ENCODE assay signal across 13 cellular contexts in genomic region chr3:191412764-191413163, GRCh38. TPM values are rescaled to one million over a fixed set of nuclear protein-coding genes. Genes with fewer than 3 reads are reported as not detected.
DNase-seq lines count a peak whose midpoint lies in the region; ATAC-seq and TF ChIP-seq lines count a peak whose summit lies in the region.
"Had no signal": no experiment of that assay in that cellular context is flagged by ENCODE, and none has a peak within 500 bp of the region (broad histone marks: within the 10 kb centered on the region; RNA-seq: fewer than 3 reads in every experiment).

No MANE protein-coding gene starts in this region.

- peaks cover 2% of the 10 kb centered on the region; the same call in 2 of the 3 replicates for H3K4me1 Mint-ChIP-seq in GM23338

- H3K4me1 ChIP-seq in GM23338 (ENCODE audit: insufficient read depth) (no peaks in the 10 kb centered on the region), RWPE2 (ENCODE audit: insufficient read depth, poor library complexity, severe bottlenecking) (peaks cover 12% of the 10 kb centered on the region)

- H3F3A ChIP-seq in GM23338 (replicated peaks; ENCODE audit: low read depth), result no peaks in the 10 kb centered on the region

- H3K27ac Mint-ChIP-seq in GM23338, result no peak overlapping the region

- ATAC-seq in GM23338 (peak; percentile 29; the same call in 2 of the 3 replicates), RWPE2 (ENCODE audit: low read depth) (peak; percentile 92), HG02973 (IDR thresholded peaks at IDR 0.05; ENCODE audit: unreplicated experiment) (no peak)

- H3K27me3 ChIP-seq in GM23338 (ENCODE audit: insufficient read depth) (no peaks in the 10 kb centered on the region), RWPE2 (ENCODE audit: insufficient read depth, poor library complexity, severe bottlenecking) (no peaks in the 10 kb centered on the region)

- TF ChIP-seq CTCF in GM23338 (conservative IDR thresholded peaks at IDR 0.05; ENCODE audit: low read depth in 2 of 2), result no peak
- no peak for TF ChIP-seq CTCF in RWPE2 (IDR thresholded peaks at IDR 0.05; ENCODE audit: poor library complexity, severe bottlenecking)
- no peak for TF ChIP-seq CTCF in fibroblast of pulmonary artery (IDR thresholded peaks at IDR 0.05; ENCODE audit: low read length, missing control alignments)
- TF ChIP-seq CTCF in retinal pigment epithelial cell (conservative IDR thresholded peaks at IDR 0.05; ENCODE audit: low read depth, low read length), result no peak

- peaks cover 17% of the 10 kb centered on the region for H3K36me3 ChIP-seq in GM23338 (ENCODE audit: insufficient read depth)
- H3K36me3 ChIP-seq in RWPE2 (ENCODE audit: low read depth), result no peaks in the 10 kb centered on the region

- H2AFZ ChIP-seq in GM23338, result peak overlapping the region; percentile 25; the same call in 1 of the 2 replicates

- DNase-seq in GM23338 (ENCODE audit: low spot score), result peak; percentile 33
- no peak for DNase-seq in RWPE2 (ENCODE audit: low spot score)
- DNase-seq in fibroblast of pulmonary artery (ENCODE audit: low read depth), result peak; percentile 91
- DNase-seq in retinal pigment epithelial cell (ENCODE audit: low read depth), result peak; percentile 16
- no peak for DNase-seq in DMS79 (lab: John Stamatoyannopoulos, UW)
- no peak for DNase-seq in HuH-7 (ENCODE audit: low spot score)
- no peak for DNase-seq in CD1c-positive myeloid dendritic cell (ENCODE audit: extremely low spot score)
- DNase-seq: GF-D8, NCI-H345, T-helper 1 cell had no signal

- no peaks in the 10 kb centered on the region for H4K20me1 ChIP-seq in GM23338 (replicated peaks; ENCODE audit: insufficient read depth)

- H3K9me3 ChIP-seq in RWPE2 (ENCODE audit: severe bottlenecking), result peaks cover 9% of the 10 kb centered on the region

- H3K27me3 Mint-ChIP-seq in GM23338 (ENCODE audit: insufficient read depth, low read depth, poor library complexity), result peaks cover 5% of the 10 kb centered on the region
- H3K27me3 Mint-ChIP-seq: progenitor cell of endocrine pancreas had no signal

- H3K4me3 Mint-ChIP-seq in GM23338, result no peak overlapping the region

- H3K9me3 Mint-ChIP-seq in GM23338, result peaks cover 27% of the 10 kb centered on the region

- H3K27ac ChIP-seq in GM23338 (ENCODE audit: low read depth), result no peak overlapping the region
- H3K27ac ChIP-seq in RWPE2 (ENCODE audit: poor library complexity, severe bottlenecking), result peak overlapping the region; percentile 35

- peaks cover 27% of the 10 kb centered on the region for H3K36me3 Mint-ChIP-seq in GM23338 (ENCODE audit: low read depth)

- no peak overlapping the region for H3K4me2 ChIP-seq in GM23338

- H3K79me2 ChIP-seq in GM23338 (replicated peaks; ENCODE audit: insufficient read depth), result no peaks in the 10 kb centered on the region

- no peak overlapping the region for H3K4me3 ChIP-seq in GM23338
- H3K4me3 ChIP-seq in RWPE2 (ENCODE audit: severe bottlenecking), result no peak overlapping the region
- H3K4me3 ChIP-seq in fibroblast of pulmonary artery (replicated peaks; ENCODE audit: low read depth, low read length), result no peak overlapping the region
- H3K4me3 ChIP-seq in retinal pigment epithelial cell (ENCODE audit: low read length), result no peak overlapping the region

- H3K9me2 ChIP-seq in GM23338 (ENCODE audit: insufficient read depth), result no peaks in the 10 kb centered on the region

TF ChIP-seq in GM23338, 12 proteins besides CTCF, POLR2A, EP300 and RAD21:
- no peak for TF ChIP-seq STAT1 (IDR thresholded peaks at IDR 0.05; ENCODE audit: unreplicated experiment)
- no peak for TF ChIP-seq CREB1 (CRISPR knock-in tag; IDR thresholded peaks at IDR 0.05; ENCODE audit: low read depth)
- no peak for TF ChIP-seq EZH2phosphoT487 (IDR thresholded peaks at IDR 0.05; ENCODE audit: unreplicated experiment)

RNA-seq across cellular contexts. Expression of gene PYDC2, which starts 48.2 kb away (rescaled TPM):
- not detected in 2 replicates for total RNA-seq in GM23338 (2014; rRNA removed; shearing (Covaris generic))
- not detected in 2 replicates for polyA plus RNA-seq in GM23338 (2016; fragmentation: Nextera tagmentation; extraction: Ambion mirVana)
- total RNA-seq: dermis microvascular lymphatic vessel endothelial cell, progenitor cell of endocrine pancreas had no signal

Comparison
In these comparisons a context has a peak if more than half of its experiments do, and no peak if none do; other contexts are left out.
1. DNase-seq: peak in GM23338 (single experiment), fibroblast of pulmonary artery (single experiment) and retinal pigment epithelial cell (single experiment); none in RWPE2 (single experiment), DMS79 (single experiment), HuH-7 (single experiment) and CD1c-positive myeloid dendritic cell (single experiment).